Comparison of ENCODE assay signal across 8 cellular contexts in genomic region chr14:101721951-101722661, GRCh38. TPM values are rescaled to one million over a fixed set of nuclear protein-coding genes. Genes with fewer than 3 reads are reported as not detected.
DNase-seq lines count a peak whose midpoint lies in the region; ATAC-seq lines count a peak whose summit lies in the region.

No MANE protein-coding gene starts in this region.

- no peaks in the 10 kb centered on the region for H3K36me3 ChIP-seq in H7 (replicated peaks; ENCODE audit: control insufficient read depth, insufficient read depth, low read length)
- no peaks in the 10 kb centered on the region for H3K36me3 ChIP-seq in mesenchymal stem cell (ENCODE audit: control insufficient read depth in 1 of 2, insufficient read depth in 2 of 2, low read depth in 1 of 2, low read length in 2 of 2)

- no peak overlapping the region for H3K23ac ChIP-seq in mesenchymal stem cell (ENCODE audit: low read length in 2 of 2)

- no peak overlapping the region for H2BK5ac ChIP-seq in mesenchymal stem cell (ENCODE audit: low read depth, low read length, poor library complexity, severe bottlenecking)

- H3K27ac ChIP-seq in adipose tissue (ENCODE audit: low read depth, low read length) (peak overlapping the region; percentile 20), mesenchymal stem cell (ENCODE audit: low read length, poor library complexity, severe bottlenecking) (no peak overlapping the region)

- H3K27ac Mint-ChIP-seq in stimulated activated naive CD8-positive, alpha-beta T cell treated with anti-CD3 and anti-CD28 coated beads, Interleukin-15, Interleukin-2, amounts not matched to agents 100 ng/mL and 50 ng/mL, for 24 hours: peak overlapping the region; percentile 91

- no peaks in the 10 kb centered on the region for H3K9me3 ChIP-seq in mesenchymal stem cell (ENCODE audit: control insufficient read depth, low read length)

- H3K4me1 ChIP-seq in mesenchymal stem cell (ENCODE audit: control insufficient read depth, insufficient read depth, low read depth, low read length): peaks cover 5% of the 10 kb centered on the region

- H3K27me3 ChIP-seq in H7 (ENCODE audit: control insufficient read depth, insufficient read depth, low read length): no peaks in the 10 kb centered on the region
- H3K27me3 ChIP-seq in mesenchymal stem cell (ENCODE audit: control insufficient read depth in 1 of 2, insufficient read depth in 1 of 2, low read length in 2 of 2): peaks cover 0 to 16% of the 10 kb centered on the region in 2 experiments

- ATAC-seq in HG03460 (IDR thresholded peaks at IDR 0.05; ENCODE audit: unreplicated experiment) (no peak), HG02852 (IDR thresholded peaks at IDR 0.05; ENCODE audit: unreplicated experiment) (no peak)

- DNase-seq in H7 (peak; percentile 6), SW480 (ENCODE audit: low spot score) (peak; percentile 100), mesenchymal stem cell (peak; percentile 88), GM19240 (ENCODE audit: insufficient read length, low spot score) (no peak)

- H2BK12ac ChIP-seq in mesenchymal stem cell (ENCODE audit: low read length in 2 of 2): peak overlapping the region in 1 of 2 experiments; percentile 62

- no peak overlapping the region for H2AK5ac ChIP-seq in mesenchymal stem cell (ENCODE audit: low read length, severe bottlenecking)

- no peak overlapping the region for H3K14ac ChIP-seq in mesenchymal stem cell (ENCODE audit: low read length in 2 of 2)

- H2BK120ac ChIP-seq in mesenchymal stem cell (ENCODE audit: low read depth, low read length): peak overlapping the region; percentile 57

- H3K4me3 Mint-ChIP-seq in stimulated activated naive CD8-positive, alpha-beta T cell treated with anti-CD3 and anti-CD28 coated beads, Interleukin-15, Interleukin-2, amounts not matched to agents 100 ng/mL and 50 ng/mL, for 24 hours: peak overlapping the region; percentile 70

- H3K4me2 ChIP-seq in mesenchymal stem cell (ENCODE audit: low read length, poor library complexity, severe bottlenecking): no peak overlapping the region

- no peak overlapping the region for H3K9ac ChIP-seq in mesenchymal stem cell (ENCODE audit: low read length)

- no peak overlapping the region for H3K4ac ChIP-seq in mesenchymal stem cell (ENCODE audit: low read depth in 1 of 2, low read length in 2 of 2)

- 41 to 66% (median 43%) methylated on average over 21 of the region's 21 CpGs for WGBS in adipose tissue, 3 donors
- WGBS in mesenchymal stem cell: 53% methylated on average over 14 of the region's 21 CpGs

- H3K18ac ChIP-seq in mesenchymal stem cell (ENCODE audit: low read depth in 1 of 2, low read length in 2 of 2): peak overlapping the region; percentile 43 to 52

- H4K8ac ChIP-seq in mesenchymal stem cell (ENCODE audit: low read length): peak overlapping the region; percentile 86

- H3K27me3 Mint-ChIP-seq in stimulated activated naive CD8-positive, alpha-beta T cell treated with anti-CD3 and anti-CD28 coated beads, Interleukin-15, Interleukin-2, amounts not matched to agents 100 ng/mL and 50 ng/mL, for 24 hours: no peaks in the 10 kb centered on the region

- H3K79me1 ChIP-seq in mesenchymal stem cell (replicated peaks; ENCODE audit: low read length, poor library complexity, severe bottlenecking): no peaks in the 10 kb centered on the region

- H3K4me3 ChIP-seq in H7 (ENCODE audit: insufficient read depth, low read depth, low read length): no peak overlapping the region
- no peak overlapping the region for H3K4me3 ChIP-seq in mesenchymal stem cell (ENCODE audit: insufficient read depth in 1 of 2, low read depth in 1 of 2, low read length in 2 of 2)

- H3K9me3 Mint-ChIP-seq in stimulated activated naive CD8-positive, alpha-beta T cell treated with anti-CD3 and anti-CD28 coated beads, Interleukin-15, Interleukin-2, amounts not matched to agents 100 ng/mL and 50 ng/mL, for 24 hours: no peaks in the 10 kb centered on the region

- H3K36me3 Mint-ChIP-seq in stimulated activated naive CD8-positive, alpha-beta T cell treated with anti-CD3 and anti-CD28 coated beads, Interleukin-15, Interleukin-2, amounts not matched to agents 100 ng/mL and 50 ng/mL, for 24 hours (ENCODE audit: low read depth): no peaks in the 10 kb centered on the region

- no peak overlapping the region for H2BK15ac ChIP-seq in mesenchymal stem cell (ENCODE audit: low read depth, poor library complexity, severe bottlenecking)

- H4K91ac ChIP-seq in mesenchymal stem cell (ENCODE audit: low read length): peak overlapping the region; percentile 59

- H2AFZ ChIP-seq in mesenchymal stem cell (ENCODE audit: low read depth, low read length): peak overlapping the region; percentile 60

- H3K4me1 Mint-ChIP-seq in stimulated activated naive CD8-positive, alpha-beta T cell treated with anti-CD3 and anti-CD28 coated beads, Interleukin-15, Interleukin-2, amounts not matched to agents 100 ng/mL and 50 ng/mL, for 24 hours (ENCODE audit: low read depth): peaks cover 46% of the 10 kb centered on the region

RNA-seq across cellular contexts. Expression of gene PPP2R5C, which starts 39.4 kb away (rescaled TPM):
- 46.7 and 64.6 TPM in 2 replicates for total RNA-seq in H7 (2014; rRNA removed; shearing (Covaris generic))
- 10 to 100 TPM; 30.6 to 84.0 (median 46.8) TPM for polyA plus RNA-seq in adipose tissue
- 131 TPM for polyA plus RNA-seq in mesenchymal stem cell (2013, experiment 1 of 2)
- polyA plus RNA-seq in mesenchymal stem cell (2013, experiment 2 of 2): 141 TPM
